ENCODE assay signal across 9 cellular contexts in genomic region chr17:43713494-43714162, GRCh38. TPM values are rescaled to one million over a fixed set of nuclear protein-coding genes. Genes with fewer than 3 reads are reported as not detected.
DNase-seq lines count a peak whose midpoint lies in the region; ATAC-seq and TF ChIP-seq lines count a peak whose summit lies in the region.
"Had no signal": no experiment of that assay in that cellular context is flagged by ENCODE, and none has a peak within 500 bp of the region (broad histone marks: within the 10 kb centered on the region; RNA-seq: fewer than 3 reads in every experiment).

No MANE protein-coding gene starts in this region.

- TF ChIP-seq CTCF in GM12865 (IDR thresholded peaks at IDR 0.05; ENCODE audit: insufficient read depth, low read depth, low read length, missing control alignments) (no peak), MCF 10A (IDR thresholded peaks at IDR 0.05; ENCODE audit: unreplicated experiment) (no peak)

- POLR2A ChIA-PET in MCF 10A (lab: Yijun Ruan, JAX) = interaction anchor here (1.0 kb wide), 1 partner anchor 45 kb away, joined by 3 read pairs; the partner anchor contains the start of gene SOST

- H3K36me3 Mint-ChIP-seq in MCF 10A (ENCODE audit: insufficient read depth, unreplicated experiment) = no peaks in the 10 kb centered on the region
- H3K36me3 Mint-ChIP-seq in stimulated activated naive CD8-positive, alpha-beta T cell treated with anti-CD3 and anti-CD28 coated beads, Interleukin-15, Interleukin-2, amounts not matched to agents 100 ng/mL and 50 ng/mL, for 24 hours (ENCODE audit: low read depth) = no peaks in the 10 kb centered on the region

- peaks cover 11% of the 10 kb centered on the region for H3K27me3 Mint-ChIP-seq in MCF 10A (ENCODE audit: insufficient read depth, unreplicated experiment)
- peaks cover 57% of the 10 kb centered on the region for H3K27me3 Mint-ChIP-seq in stimulated activated naive CD8-positive, alpha-beta T cell treated with anti-CD3 and anti-CD28 coated beads, Interleukin-15, Interleukin-2, amounts not matched to agents 100 ng/mL and 50 ng/mL, for 24 hours

- peak overlapping the region; percentile 58 for H3K4me3 Mint-ChIP-seq in MCF 10A (ENCODE audit: unreplicated experiment)
- peak overlapping the region; percentile 49 for H3K4me3 Mint-ChIP-seq in stimulated activated naive CD8-positive, alpha-beta T cell treated with anti-CD3 and anti-CD28 coated beads, Interleukin-15, Interleukin-2, amounts not matched to agents 100 ng/mL and 50 ng/mL, for 24 hours

- H3K4me3 ChIP-seq in GM12865 (ENCODE audit: low read depth, low read length) = peak overlapping the region; percentile 46

- intact Hi-C loops in MCF 10A (cut with micrococcal nuclease) = no loop called here

- H3K4me1 Mint-ChIP-seq in MCF 10A (ENCODE audit: insufficient read depth, unreplicated experiment) = peaks cover 8% of the 10 kb centered on the region
- H3K4me1 Mint-ChIP-seq in stimulated activated naive CD8-positive, alpha-beta T cell treated with anti-CD3 and anti-CD28 coated beads, Interleukin-15, Interleukin-2, amounts not matched to agents 100 ng/mL and 50 ng/mL, for 24 hours (ENCODE audit: low read depth) = peaks cover 14% of the 10 kb centered on the region

- peak; percentile 21 for DNase-seq in GM12865 (ENCODE audit: low read depth)
- peak; percentile 17 for DNase-seq in NCI-H146 (lab: John Stamatoyannopoulos, UW)
- no peak for DNase-seq in MCF 10A (ENCODE audit: unreplicated experiment)
- peak; percentile 44 for DNase-seq in iris pigment epithelial cell (ENCODE audit: low read depth)
- no peak for DNase-seq in midbrain (lab: John Stamatoyannopoulos, UW)

- CTCF ChIA-PET in MCF 10A (lab: Yijun Ruan, JAX) = interaction anchor here (0.6 to 1.4 kb wide), 3 partner anchors 11 to 52 kb away, joined by 3 to 4 read pairs (median 4); no protein-coding TSS in a partner anchor

- H3K27ac Mint-ChIP-seq in MCF 10A (ENCODE audit: low read depth, unreplicated experiment) = no peak overlapping the region
- no peak overlapping the region for H3K27ac Mint-ChIP-seq in stimulated activated naive CD8-positive, alpha-beta T cell treated with anti-CD3 and anti-CD28 coated beads, Interleukin-15, Interleukin-2, amounts not matched to agents 100 ng/mL and 50 ng/mL, for 24 hours

- H3K9me3 Mint-ChIP-seq in MCF 10A (ENCODE audit: unreplicated experiment) = no peaks in the 10 kb centered on the region
- H3K9me3 Mint-ChIP-seq in stimulated activated naive CD8-positive, alpha-beta T cell treated with anti-CD3 and anti-CD28 coated beads, Interleukin-15, Interleukin-2, amounts not matched to agents 100 ng/mL and 50 ng/mL, for 24 hours = no peaks in the 10 kb centered on the region

- BruUV-seq in MCF 10A (replicated peaks; lab: Mats Ljungman, UMichigan) = no TSS peak

- ATAC-seq in HG03378 (IDR thresholded peaks at IDR 0.05; ENCODE audit: unreplicated experiment) (no peak), GM18520 (IDR thresholded peaks at IDR 0.05; ENCODE audit: unreplicated experiment) (no peak)

RNA-seq across cellular contexts. Expression of gene SOST, which starts 45.0 kb away (rescaled TPM):
- total RNA-seq in MCF 10A (2022) = not detected in 2 replicates
- total RNA-seq: T-helper 1 cell treated with Interleukin-12 subunit alpha and Interleukin-12 subunit beta and Interleukin-4 antibody, amounts not matched to agents 30 ng/mL and 1 ng/mL, for 36 hours had no signal

RNA-seq across cellular contexts. Expression of gene MEOX1, which starts 51.9 kb away (rescaled TPM):
- not detected in 2 replicates for total RNA-seq in MCF 10A (2022)

Comparison
In these comparisons a context has a peak if more than half of its experiments do, and no peak if none do; other contexts are left out.
1. DNase-seq: peak in GM12865 (single experiment), NCI-H146 (single experiment) and iris pigment epithelial cell (single experiment); none in MCF 10A (single experiment) and midbrain (single experiment).